18 cellular contexts compared by ENCODE assay signal in genomic region chr11:86591631-86592030, GRCh38.
DNase-seq lines count a peak whose midpoint lies in the region; ATAC-seq and TF ChIP-seq lines count a peak whose summit lies in the region.
"Had no signal": no experiment of that assay in that cellular context is flagged by ENCODE, and none has a peak within 500 bp of the region (broad histone marks: within the 10 kb centered on the region; RNA-seq: fewer than 3 reads in every experiment).

No MANE protein-coding gene starts in this region.

- H3K27me3 ChIP-seq in SJSA1 (replicated peaks) (no peaks in the 10 kb centered on the region), sigmoid colon (no peaks in the 10 kb centered on the region)

- TF ChIP-seq CTCF in sigmoid colon (IDR thresholded peaks at IDR 0.05) = no peak

- H3K27me3 Mint-ChIP-seq in activated CD4-positive, alpha-beta memory T cell treated with anti-CD3 and anti-CD28 coated beads for 36 hours = peaks cover under 1% of the 10 kb centered on the region
- peaks cover 2% of the 10 kb centered on the region for H3K27me3 Mint-ChIP-seq in activated CD4-positive, alpha-beta memory T cell treated with anti-CD3 and anti-CD28 coated beads, Interleukin-2, amount 10 ng/mL, durations not matched to agents 7 days and 5 days
- H3K27me3 Mint-ChIP-seq: brain had no signal

- H3K27ac ChIP-seq in SJSA1 (peak overlapping the region; percentile 79), sigmoid colon (peak overlapping the region; percentile 43 to 67 (median 62))
- H3K27ac ChIP-seq: SK-N-MC had no signal

- no peak overlapping the region for H3K4me3 Mint-ChIP-seq in activated CD4-positive, alpha-beta memory T cell treated with anti-CD3 and anti-CD28 coated beads for 36 hours
- no peak overlapping the region for H3K4me3 Mint-ChIP-seq in activated CD4-positive, alpha-beta memory T cell treated with anti-CD3 and anti-CD28 coated beads, Interleukin-2, amount 10 ng/mL, durations not matched to agents 7 days and 5 days
- H3K4me3 Mint-ChIP-seq: brain; CD4-positive, CD25-positive, alpha-beta regulatory T cell; H9 had no signal

- H3K9me3 ChIP-seq in SJSA1 (replicated peaks) = no peaks in the 10 kb centered on the region
- H3K9me3 ChIP-seq in sigmoid colon = no peaks in the 10 kb centered on the region

- H3K36me3 Mint-ChIP-seq in activated CD4-positive, alpha-beta memory T cell treated with anti-CD3 and anti-CD28 coated beads for 36 hours = no peaks in the 10 kb centered on the region
- H3K36me3 Mint-ChIP-seq in activated CD4-positive, alpha-beta memory T cell treated with anti-CD3 and anti-CD28 coated beads, Interleukin-2, amount 10 ng/mL, durations not matched to agents 7 days and 5 days (ENCODE audit: low read depth) = no peaks in the 10 kb centered on the region
- H3K36me3 Mint-ChIP-seq: brain; CD4-positive, CD25-positive, alpha-beta regulatory T cell had no signal

- POLR2A ChIA-PET in activated CD4-positive, alpha-beta memory T cell treated with anti-CD3 and anti-CD28 coated beads for 36 hours (lab: Charles Lee) = interaction anchor here (1.8 kb wide), 1 partner anchor 88 kb away, joined by 8 read pairs; no protein-coding TSS in a partner anchor
- POLR2A ChIA-PET in activated CD4-positive, alpha-beta memory T cell treated with anti-CD3 and anti-CD28 coated beads, Interleukin-2, amount 10 ng/mL, durations not matched to agents 7 days and 5 days (lab: Charles Lee) = interaction anchor here (0.6 kb wide), 1 partner anchor 10 kb away, joined by 3 read pairs; no protein-coding TSS in a partner anchor

- CTCF ChIA-PET in activated CD4-positive, alpha-beta memory T cell treated with anti-CD3 and anti-CD28 coated beads for 36 hours (lab: Charles Lee) = no interaction called here
- CTCF ChIA-PET in activated CD4-positive, alpha-beta memory T cell treated with anti-CD3 and anti-CD28 coated beads, Interleukin-2, amount 10 ng/mL, durations not matched to agents 7 days and 5 days (lab: Charles Lee) = no interaction called here

- ATAC-seq in HG02610 (IDR thresholded peaks at IDR 0.05; ENCODE audit: unreplicated experiment) (no peak), HG03097 (IDR thresholded peaks at IDR 0.05; ENCODE audit: low FRiP score, unreplicated experiment) (no peak)
- ATAC-seq: left colon; stimulated activated naive CD8-positive, alpha-beta T cell treated with anti-CD3 and anti-CD28 coated beads, Interleukin-15, Interleukin-2, amounts not matched to agents 100 U/mL and 50 U/mL, for 24 hours had no signal

- DNase-seq in activated CD4-positive, alpha-beta memory T cell treated with anti-CD3 and anti-CD28 coated beads for 36 hours = no peak
- DNase-seq in activated CD4-positive, alpha-beta memory T cell treated with anti-CD3 and anti-CD28 coated beads, Interleukin-2, amount 10 ng/mL, durations not matched to agents 7 days and 5 days = no peak
- DNase-seq in SJSA1 (ENCODE audit: low read depth in 1 of 2, low spot score in 2 of 2) (no peak), glomerular visceral epithelial cell (ENCODE audit: extremely low spot score) (peak; percentile 48), sigmoid colon (no peak), HK-2 (ENCODE audit: unreplicated experiment) (no peak)
- DNase-seq: ACHN; activated CD8-positive, alpha-beta memory T cell treated with anti-CD3 and anti-CD28 coated beads for 24 hours; activated effector memory CD4-positive, alpha-beta T cell treated with Interleukin-2 at 50 U/mL for 16 hours; CD4-positive, CD25-positive, alpha-beta regulatory T cell; H9; hypothalamus; left colon; stimulated activated naive CD8-positive, alpha-beta T cell treated with anti-CD3 and anti-CD28 coated beads, Interleukin-15, Interleukin-2, amounts not matched to agents 100 U/mL and 50 U/mL, for 24 hours had no signal

- intact Hi-C loops in activated CD4-positive, alpha-beta memory T cell treated with anti-CD3 and anti-CD28 coated beads for 36 hours (cut with micrococcal nuclease) = loop anchor here (2.0 to 5.0 kb wide), 5 partner anchors 97 to 764 kb away; partner anchors contain the start of gene TMEM135
- intact Hi-C loops in sigmoid colon (cut with DNase I) = no loop called here

- H3K4me3 ChIP-seq in SJSA1 (no peak overlapping the region), sigmoid colon (no peak overlapping the region)
- H3K4me3 ChIP-seq: SK-N-MC had no signal

- H3K4me1 ChIP-seq in SJSA1 (replicated peaks) (peaks cover 24% of the 10 kb centered on the region), sigmoid colon (peaks cover 0 to 36% (median 28%) of the 10 kb centered on the region in 4 donors)

- no peaks in the 10 kb centered on the region for H3K9me3 Mint-ChIP-seq in activated CD4-positive, alpha-beta memory T cell treated with anti-CD3 and anti-CD28 coated beads for 36 hours
- no peaks in the 10 kb centered on the region for H3K9me3 Mint-ChIP-seq in activated CD4-positive, alpha-beta memory T cell treated with anti-CD3 and anti-CD28 coated beads, Interleukin-2, amount 10 ng/mL, durations not matched to agents 7 days and 5 days

- H3K27ac Mint-ChIP-seq in activated CD4-positive, alpha-beta memory T cell treated with anti-CD3 and anti-CD28 coated beads for 36 hours = peak overlapping the region; percentile 34
- H3K27ac Mint-ChIP-seq in activated CD4-positive, alpha-beta memory T cell treated with anti-CD3 and anti-CD28 coated beads, Interleukin-2, amount 10 ng/mL, durations not matched to agents 7 days and 5 days = no peak overlapping the region
- H3K27ac Mint-ChIP-seq: H9 had no signal

- H3K4me1 Mint-ChIP-seq in activated CD4-positive, alpha-beta memory T cell treated with anti-CD3 and anti-CD28 coated beads for 36 hours (ENCODE audit: low read depth) = peaks cover 57% of the 10 kb centered on the region
- peaks cover 18% of the 10 kb centered on the region for H3K4me1 Mint-ChIP-seq in activated CD4-positive, alpha-beta memory T cell treated with anti-CD3 and anti-CD28 coated beads, Interleukin-2, amount 10 ng/mL, durations not matched to agents 7 days and 5 days

- H3K36me3 ChIP-seq in SJSA1 (no peaks in the 10 kb centered on the region), sigmoid colon (no peaks in the 10 kb centered on the region)

- no peak for TF ChIP-seq EP300 in sigmoid colon (IDR thresholded peaks at IDR 0.05)

- 89 to 90% methylated on average over 4 of the region's 4 CpGs for WGBS in sigmoid colon, 2 donors

- TF ChIP-seq POLR2A in sigmoid colon (IDR thresholded peaks at IDR 0.05) = no peak
